In genomic region chr9:124635285-124635684, GRCh38 we compare ENCODE assay signal across 1 cellular context.
TF ChIP-seq lines count a peak whose summit lies in the region.

No MANE protein-coding gene starts in this region.

TF ChIP-seq in H1, 55 proteins besides CTCF, POLR2A, EP300 and RAD21:
- no peak for TF ChIP-seq ATF3 (IDR thresholded peaks at IDR 0.05; ENCODE audit: insufficient read depth, low read depth, low read length)
- 0 out of 2 replicates have a peak, but pooled peaks have one; percentile 16 for TF ChIP-seq CHD2 (IDR thresholded peaks at IDR 0.05; ENCODE audit: low read length)
